In genomic region chr5:96641368-96641767, GRCh38 we compare ENCODE assay signal across 16 cellular contexts.
"Had no signal": no experiment of that assay in that cellular context is flagged by ENCODE, and none has a peak within 500 bp of the region (broad histone marks: within the 10 kb centered on the region; RNA-seq: fewer than 3 reads in every experiment).

No MANE protein-coding gene starts in this region.

- H3K9ac ChIP-seq: parathyroid adenoma had no signal

- H3K4me1 ChIP-seq: esophagus muscularis mucosa, gastroesophageal sphincter, thyroid gland, vagina had no signal

- H3K4me3 ChIP-seq: esophagus muscularis mucosa, gastroesophageal sphincter, thyroid gland, vagina had no signal

- H3K79me2 ChIP-seq: parathyroid adenoma had no signal

- H3K27ac ChIP-seq: esophagus muscularis mucosa, gastroesophageal sphincter, parathyroid adenoma, thyroid gland, vagina had no signal

- FAIRE-seq: bronchial epithelial cell, endometrium had no signal

- ATAC-seq: gastroesophageal sphincter had no signal

- H3K9me3 ChIP-seq: esophagus muscularis mucosa, gastroesophageal sphincter, thyroid gland, vagina had no signal

- H3K27me3 ChIP-seq: esophagus muscularis mucosa, gastroesophageal sphincter, thyroid gland, vagina had no signal

- H2AFZ ChIP-seq: parathyroid adenoma had no signal

- DNase-seq: activated CD4-positive, alpha-beta memory T cell treated with anti-CD3 and anti-CD28 coated beads, Interleukin-2, amount 10 ng/mL, durations not matched to agents 7 days and 5 days; activated gamma-delta T cell treated with Interleukin-2 at 50 U/mL for 16 hours; activated naive CD8-positive, alpha-beta T cell treated with anti-CD3 and anti-CD28 coated beads, Interleukin-2, amount 10 ng/mL, durations not matched to agents 7 days and 5 days; activated T-cell treated with anti-CD3 and anti-CD28 coated beads, Interleukin-2, amount 50 U/mL, for 72 hours; aorta; midbrain; naive B cell; stimulated activated CD4-positive, alpha-beta T cell treated with anti-CD3 and anti-CD28 coated beads, Interleukin-15, amount 100 ng/mL, for 24 hours; stimulated activated CD4-positive, alpha-beta T cell treated with anti-CD3 and anti-CD28 coated beads, Interleukin-4, amount 100 ng/mL, for 24 hours; thyroid gland had no signal

- H3K36me3 ChIP-seq: esophagus muscularis mucosa, gastroesophageal sphincter, thyroid gland, vagina had no signal
